10 cellular contexts compared by ENCODE assay signal in the genomic region with DNA sequence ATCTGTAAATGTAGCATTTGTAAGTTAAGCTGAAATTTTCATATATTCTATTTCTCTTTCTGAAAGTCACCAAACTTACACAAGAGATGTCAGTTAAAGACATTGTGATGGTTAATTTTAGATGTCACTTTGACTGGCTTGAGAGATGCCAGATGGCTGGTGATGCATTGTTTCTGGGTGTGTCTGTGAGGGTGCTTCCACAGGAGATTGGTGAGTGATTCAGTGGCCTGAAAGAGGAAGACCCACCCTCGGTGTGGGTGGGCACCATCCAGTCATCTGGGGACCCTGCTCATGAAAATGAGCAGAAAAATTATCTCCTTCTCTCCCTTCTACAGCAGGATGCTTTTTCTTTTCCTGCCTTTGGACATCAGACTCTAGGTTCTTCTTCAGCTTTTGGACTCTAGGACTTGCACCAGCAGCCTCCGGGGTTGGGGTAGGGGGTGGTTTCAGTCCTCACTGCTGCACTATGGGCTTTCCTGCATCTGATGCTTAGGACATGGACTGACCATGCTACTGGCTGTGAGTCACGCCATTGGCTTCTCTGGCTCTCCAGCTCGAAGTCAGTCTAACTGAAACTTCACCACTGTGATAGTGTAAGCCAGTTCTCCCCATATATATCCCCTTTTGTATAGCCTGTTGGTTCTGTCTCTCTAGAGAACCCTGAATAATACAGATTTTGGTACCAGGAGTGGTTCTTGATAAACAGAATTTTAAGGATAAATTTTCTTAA. TPM values are rescaled to one million over a fixed set of nuclear protein-coding genes. Genes with fewer than 3 reads are reported as not detected.
DNase-seq lines count a peak whose midpoint lies in the region; TF ChIP-seq lines count a peak whose summit lies in the region.
"Had no signal": no experiment of that assay in that cellular context is flagged by ENCODE, and none has a peak within 500 bp of the region (broad histone marks: within the 10 kb centered on the region; RNA-seq: fewer than 3 reads in every experiment).

No MANE protein-coding gene starts in this region.

- no peak for TF ChIP-seq EP300 in sigmoid colon (IDR thresholded peaks at IDR 0.05)
- TF ChIP-seq EP300 in tibial nerve (IDR thresholded peaks at IDR 0.05), result no peak

- H3K36me3 ChIP-seq in sigmoid colon (no peaks in the 10 kb centered on the region), tibial nerve (no peaks in the 10 kb centered on the region)

- DNase-seq in EH (ENCODE audit: low read depth) (peak; percentile 74), amniotic epithelial cell (ENCODE audit: low read depth) (peak; percentile 64), sigmoid colon (no peak), NCI-H1930 (lab: John Stamatoyannopoulos, UW) (no peak), NCI-H2171 (lab: John Stamatoyannopoulos, UW) (no peak), tibial nerve (ENCODE audit: low spot score in 2 of 2) (no peak), NCI-H510A (lab: John Stamatoyannopoulos, UW) (no peak)
- DNase-seq: NCI-H2081 had no signal

- H3K27me3 ChIP-seq in sigmoid colon (no peaks in the 10 kb centered on the region), tibial nerve (no peaks in the 10 kb centered on the region)

- H3K9me3 ChIP-seq in sigmoid colon (no peaks in the 10 kb centered on the region), tibial nerve (peaks cover 0 to 11% (median 0%) of the 10 kb centered on the region in 4 donors)

- no peak for TF ChIP-seq POLR2A in sigmoid colon (IDR thresholded peaks at IDR 0.05)
- no peak for TF ChIP-seq POLR2A in tibial nerve (IDR thresholded peaks at IDR 0.05)

- intact Hi-C loops in sigmoid colon (cut with DNase I), result loop anchor here (10.0 kb wide), 3 partner anchors 359 to 759 kb away; no protein-coding TSS in a partner anchor

- H3K4me3 ChIP-seq in sigmoid colon (no peak overlapping the region), tibial nerve (no peak overlapping the region)

- peak overlapping the region in 3 of 4 donors; percentile 25 to 62 (median 43) for H3K27ac ChIP-seq in sigmoid colon
- no peak overlapping the region for H3K27ac ChIP-seq in tibial nerve

- no peak for TF ChIP-seq CTCF in sigmoid colon (IDR thresholded peaks at IDR 0.05)
- TF ChIP-seq CTCF in tibial nerve (IDR thresholded peaks at IDR 0.05), result no peak

- peak overlapping the region in 2 of 3 donors; percentile 60 to 74 for H3K27ac Mint-ChIP-seq in IgD-negative memory B cell

- peaks cover 0 to 5% (median 0%) of the 10 kb centered on the region in 3 donors for H3K9me3 Mint-ChIP-seq in IgD-negative memory B cell

- H3K36me3 Mint-ChIP-seq in IgD-negative memory B cell, result no peaks in the 10 kb centered on the region

- H3K4me3 Mint-ChIP-seq in IgD-negative memory B cell, result peak overlapping the region in 2 of 4 donors; percentile 0 to 14

- H3K4me1 Mint-ChIP-seq in IgD-negative memory B cell, result peaks cover 42 to 52% (median 51%) of the 10 kb centered on the region in 3 donors

- peaks cover 0 to 39% (median 26%) of the 10 kb centered on the region in 4 donors for H3K4me1 ChIP-seq in sigmoid colon
- H3K4me1 ChIP-seq in tibial nerve, result peaks cover 0 to 10% (median 0%) of the 10 kb centered on the region in 4 donors

- 66 to 79% methylated on average over 4 of the region's 4 CpGs for WGBS in sigmoid colon, 2 donors
- WGBS in tibial nerve, 2 donors, result 82 to 84% methylated on average over 4 of the region's 4 CpGs

- no peaks in the 10 kb centered on the region for H3K27me3 Mint-ChIP-seq in IgD-negative memory B cell

RNA-seq across cellular contexts. Expression of a gene that starts 20.9 kb away (rescaled TPM):
- polyA plus RNA-seq in IgD-negative memory B cell (not detected), sigmoid colon (not detected)
- total RNA-seq in sigmoid colon (not detected), tibial nerve (not detected)
- total RNA-seq: lower leg skin had no signal

RNA-seq across cellular contexts. Expression of a gene that starts 32.3 kb away (rescaled TPM):
- polyA plus RNA-seq in IgD-negative memory B cell (2,289 TPM), sigmoid colon (100 to 1,000 TPM in 1 of 3 donors, 10 to 100 TPM in 2; 89.5 to 304 (median 93.4) TPM)
- total RNA-seq in sigmoid colon (10 to 100 TPM; 21.0 to 71.4 (median 48.8) TPM), tibial nerve (100 to 1,000 TPM in 2 of 4 donors, 10 to 100 TPM in 2; 63.8 to 112 (median 89.4) TPM)

RNA-seq across cellular contexts. Expression of a gene that starts 55.4 kb away (rescaled TPM):
- polyA plus RNA-seq in IgD-negative memory B cell, result 1.9 TPM
- not detected for total RNA-seq in sigmoid colon
- polyA plus RNA-seq in sigmoid colon, result 1 to 10 TPM in 1 of 3 donors, under 1 TPM in 2; 0.23 to 2.3 (median 0.60) TPM
- not detected for total RNA-seq in tibial nerve

Comparison
In these comparisons a context has a peak if more than half of its experiments do, and no peak if none do; other contexts are left out.
1. DNase-seq: peak in EH (single experiment) and amniotic epithelial cell (single experiment); none in sigmoid colon (single experiment), NCI-H1930 (0 of 2), NCI-H2171 (single experiment), tibial nerve (0 of 2) and NCI-H510A (single experiment).
2. H3K27ac ChIP-seq: peak in sigmoid colon (3 of 4); none in tibial nerve (0 of 4).